2 cellular contexts compared by ENCODE assay signal in the genomic region with DNA sequence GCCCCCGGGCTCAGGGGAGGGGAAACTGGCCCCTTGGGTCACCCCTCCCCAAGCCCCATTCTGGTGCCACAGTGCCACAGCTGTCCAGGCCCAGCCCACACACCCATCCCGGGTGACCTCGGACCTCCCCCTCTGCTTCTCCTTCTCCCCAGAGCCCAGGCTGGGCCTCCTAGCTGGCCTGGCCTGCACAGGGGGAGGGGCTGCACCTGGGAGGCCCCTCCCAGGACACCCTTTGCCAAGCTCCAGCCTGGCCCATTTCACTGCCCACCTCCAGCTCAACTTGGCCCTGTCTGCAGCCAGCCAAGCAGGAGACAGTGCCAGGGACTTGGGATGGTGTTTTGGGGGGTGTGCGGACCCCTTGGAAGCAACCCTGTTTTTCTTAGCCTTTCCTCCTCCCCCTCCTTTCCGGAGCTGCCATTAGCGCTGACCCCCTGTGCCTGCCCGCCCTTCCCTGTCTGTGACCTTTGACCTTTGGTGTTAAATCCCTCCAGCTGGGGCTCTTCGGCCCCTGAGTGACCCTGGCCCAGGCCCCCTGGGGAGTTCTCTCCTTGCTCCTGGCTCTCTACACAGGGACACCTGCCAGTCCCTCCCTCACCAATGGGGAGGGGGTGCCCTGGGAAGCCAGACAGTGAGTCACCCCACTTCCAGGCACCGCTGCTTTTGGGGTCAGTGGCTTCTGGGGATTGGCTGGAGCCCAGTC.
TF ChIP-seq lines count a peak whose summit lies in the region.

No MANE protein-coding gene starts in this region.

TF ChIP-seq in IMR-90, 13 proteins besides CTCF, POLR2A, EP300 and RAD21:
- TF ChIP-seq FOS (IDR thresholded peaks at IDR 0.05; ENCODE audit: low read depth, low read length) (0 out of 2 replicates have a peak, but pooled peaks have one; percentile 26), MAZ (IDR thresholded peaks at IDR 0.05; ENCODE audit: borderline replicate concordance, low read depth, low read length) (no peak)

TF ChIP-seq in GM12878, 131 proteins besides CTCF, POLR2A, EP300 and RAD21:
- TF ChIP-seq, protein P1, sequence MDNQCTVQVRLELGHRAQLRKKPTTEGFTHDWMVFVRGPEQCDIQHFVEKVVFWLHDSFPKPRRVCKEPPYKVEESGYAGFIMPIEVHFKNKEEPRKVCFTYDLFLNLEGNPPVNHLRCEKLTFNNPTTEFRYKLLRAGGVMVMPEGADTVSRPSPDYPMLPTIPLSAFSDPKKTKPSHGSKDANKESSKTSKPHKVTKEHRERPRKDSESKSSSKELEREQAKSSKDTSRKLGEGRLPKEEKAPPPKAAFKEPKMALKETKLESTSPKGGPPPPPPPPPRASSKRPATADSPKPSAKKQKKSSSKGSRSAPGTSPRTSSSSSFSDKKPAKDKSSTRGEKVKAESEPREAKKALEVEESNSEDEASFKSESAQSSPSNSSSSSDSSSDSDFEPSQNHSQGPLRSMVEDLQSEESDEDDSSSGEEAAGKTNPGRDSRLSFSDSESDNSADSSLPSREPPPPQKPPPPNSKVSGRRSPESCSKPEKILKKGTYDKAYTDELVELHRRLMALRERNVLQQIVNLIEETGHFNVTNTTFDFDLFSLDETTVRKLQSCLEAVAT (IDR thresholded peaks at IDR 0.05) = no peak
- TF ChIP-seq NR2C1 (IDR thresholded peaks at IDR 0.05) (peak; percentile 75), NR2C2 (IDR thresholded peaks at IDR 0.05; ENCODE audit: borderline replicate concordance, control insufficient read depth, insufficient read length, low read depth) (peak; percentile 52), NR2F1 (conservative IDR thresholded peaks at IDR 0.05) (peak; percentile 93)
- TF ChIP-seq, protein P2, sequence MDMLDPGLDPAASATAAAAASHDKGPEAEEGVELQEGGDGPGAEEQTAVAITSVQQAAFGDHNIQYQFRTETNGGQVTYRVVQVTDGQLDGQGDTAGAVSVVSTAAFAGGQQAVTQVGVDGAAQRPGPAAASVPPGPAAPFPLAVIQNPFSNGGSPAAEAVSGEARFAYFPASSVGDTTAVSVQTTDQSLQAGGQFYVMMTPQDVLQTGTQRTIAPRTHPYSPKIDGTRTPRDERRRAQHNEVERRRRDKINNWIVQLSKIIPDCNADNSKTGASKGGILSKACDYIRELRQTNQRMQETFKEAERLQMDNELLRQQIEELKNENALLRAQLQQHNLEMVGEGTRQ (IDR thresholded peaks at IDR 0.05; ENCODE audit: borderline replicate concordance, low read depth, low read length) = no peak
- TF ChIP-seq, protein P3, sequence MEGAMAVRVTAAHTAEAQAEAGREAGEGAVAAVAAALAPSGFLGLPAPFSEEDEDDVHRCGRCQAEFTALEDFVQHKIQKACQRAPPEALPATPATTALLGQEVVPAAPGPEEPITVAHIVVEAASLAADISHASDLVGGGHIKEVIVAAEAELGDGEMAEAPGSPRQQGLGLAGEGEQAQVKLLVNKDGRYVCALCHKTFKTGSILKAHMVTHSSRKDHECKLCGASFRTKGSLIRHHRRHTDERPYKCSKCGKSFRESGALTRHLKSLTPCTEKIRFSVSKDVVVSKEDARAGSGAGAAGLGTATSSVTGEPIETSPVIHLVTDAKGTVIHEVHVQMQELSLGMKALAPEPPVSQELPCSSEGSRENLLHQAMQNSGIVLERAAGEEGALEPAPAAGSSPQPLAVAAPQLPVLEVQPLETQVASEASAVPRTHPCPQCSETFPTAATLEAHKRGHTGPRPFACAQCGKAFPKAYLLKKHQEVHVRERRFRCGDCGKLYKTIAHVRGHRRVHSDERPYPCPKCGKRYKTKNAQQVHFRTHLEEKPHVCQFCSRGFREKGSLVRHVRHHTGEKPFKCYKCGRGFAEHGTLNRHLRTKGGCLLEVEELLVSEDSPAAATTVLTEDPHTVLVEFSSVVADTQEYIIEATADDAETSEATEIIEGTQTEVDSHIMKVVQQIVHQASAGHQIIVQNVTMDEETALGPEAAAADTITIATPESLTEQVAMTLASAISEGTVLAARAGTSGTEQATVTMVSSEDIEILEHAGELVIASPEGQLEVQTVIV (IDR thresholded peaks at IDR 0.05; ENCODE audit: borderline replicate concordance, partially characterized antibody) = no peak
